ENCODE assay signal across 1 cellular context in the genomic region with DNA sequence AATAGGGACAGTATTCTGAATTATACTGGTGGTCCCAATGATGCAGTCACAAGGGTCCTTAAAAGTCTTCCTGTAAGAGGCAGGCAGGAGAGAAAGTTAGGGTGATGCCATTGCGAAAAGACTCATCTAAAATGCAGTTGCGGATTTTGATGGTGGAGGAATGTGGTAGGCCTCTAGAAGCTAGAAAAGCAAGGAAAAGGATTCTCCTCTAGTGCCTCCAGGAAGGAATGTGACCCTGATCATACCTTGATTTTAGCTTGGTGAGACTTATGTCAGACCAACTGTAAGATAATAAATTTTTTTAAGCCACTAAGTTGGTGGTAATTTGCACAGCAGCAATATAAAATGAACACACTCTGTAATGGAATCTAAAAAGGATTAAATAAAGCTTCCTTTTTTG.
TF ChIP-seq lines count a peak whose summit lies in the region.

No MANE protein-coding gene starts in this region.

TF ChIP-seq in H1, 55 proteins besides CTCF, POLR2A, EP300 and RAD21 (continued from another document):
- TF ChIP-seq MAFK (IDR thresholded peaks at IDR 0.05; ENCODE audit: low read depth, low read length) (no peak), GTF2F1 (IDR thresholded peaks at IDR 0.05; ENCODE audit: borderline replicate concordance, low read depth, low read length) (no peak), ZNF274 (IDR thresholded peaks at IDR 0.05; ENCODE audit: borderline replicate concordance, extremely low read depth, low read length) (no peak), RXRA (IDR thresholded peaks at IDR 0.05; ENCODE audit: insufficient read depth, low read depth, low read length) (no peak), SIN3A (conservative IDR thresholded peaks at IDR 0.05 in 1 of 2, IDR thresholded peaks at IDR 0.05 in 1 of 2; ENCODE audit: low read depth in 1 of 2, low read length in 2 of 2) (no peak), SUZ12 (IDR thresholded peaks at IDR 0.05; ENCODE audit: low read length) (no peak), TBP (IDR thresholded peaks at IDR 0.05; ENCODE audit: low read depth, low read length) (no peak), RNF2 (IDR thresholded peaks at IDR 0.05; ENCODE audit: borderline replicate concordance, low read depth, low read length, missing control alignments, poor library complexity, severe bottlenecking) (no peak), BCL11A (IDR thresholded peaks at IDR 0.05; ENCODE audit: low read depth in 2 of 2, low read length in 2 of 2) (no peak), TAF1 (IDR thresholded peaks at IDR 0.05; ENCODE audit: low read depth, low read length) (no peak), HDAC2 (IDR thresholded peaks at IDR 0.05; ENCODE audit: borderline replicate concordance in 1 of 2, low read depth in 2 of 2, low read length in 2 of 2) (no peak), KDM1A (IDR thresholded peaks at IDR 0.05; ENCODE audit: borderline replicate concordance, low read length) (no peak), SRF (IDR thresholded peaks at IDR 0.05; ENCODE audit: low read depth, low read length) (no peak)
- TF ChIP-seq, protein P1, sequence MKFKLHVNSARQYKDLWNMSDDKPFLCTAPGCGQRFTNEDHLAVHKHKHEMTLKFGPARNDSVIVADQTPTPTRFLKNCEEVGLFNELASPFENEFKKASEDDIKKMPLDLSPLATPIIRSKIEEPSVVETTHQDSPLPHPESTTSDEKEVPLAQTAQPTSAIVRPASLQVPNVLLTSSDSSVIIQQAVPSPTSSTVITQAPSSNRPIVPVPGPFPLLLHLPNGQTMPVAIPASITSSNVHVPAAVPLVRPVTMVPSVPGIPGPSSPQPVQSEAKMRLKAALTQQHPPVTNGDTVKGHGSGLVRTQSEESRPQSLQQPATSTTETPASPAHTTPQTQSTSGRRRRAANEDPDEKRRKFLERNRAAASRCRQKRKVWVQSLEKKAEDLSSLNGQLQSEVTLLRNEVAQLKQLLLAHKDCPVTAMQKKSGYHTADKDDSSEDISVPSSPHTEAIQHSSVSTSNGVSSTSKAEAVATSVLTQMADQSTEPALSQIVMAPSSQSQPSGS (IDR thresholded peaks at IDR 0.05; ENCODE audit: low read length), result no peak
- TF ChIP-seq, protein P2, sequence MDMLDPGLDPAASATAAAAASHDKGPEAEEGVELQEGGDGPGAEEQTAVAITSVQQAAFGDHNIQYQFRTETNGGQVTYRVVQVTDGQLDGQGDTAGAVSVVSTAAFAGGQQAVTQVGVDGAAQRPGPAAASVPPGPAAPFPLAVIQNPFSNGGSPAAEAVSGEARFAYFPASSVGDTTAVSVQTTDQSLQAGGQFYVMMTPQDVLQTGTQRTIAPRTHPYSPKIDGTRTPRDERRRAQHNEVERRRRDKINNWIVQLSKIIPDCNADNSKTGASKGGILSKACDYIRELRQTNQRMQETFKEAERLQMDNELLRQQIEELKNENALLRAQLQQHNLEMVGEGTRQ (IDR thresholded peaks at IDR 0.05; ENCODE audit: low read length), result no peak
- TF ChIP-seq, protein P3, sequence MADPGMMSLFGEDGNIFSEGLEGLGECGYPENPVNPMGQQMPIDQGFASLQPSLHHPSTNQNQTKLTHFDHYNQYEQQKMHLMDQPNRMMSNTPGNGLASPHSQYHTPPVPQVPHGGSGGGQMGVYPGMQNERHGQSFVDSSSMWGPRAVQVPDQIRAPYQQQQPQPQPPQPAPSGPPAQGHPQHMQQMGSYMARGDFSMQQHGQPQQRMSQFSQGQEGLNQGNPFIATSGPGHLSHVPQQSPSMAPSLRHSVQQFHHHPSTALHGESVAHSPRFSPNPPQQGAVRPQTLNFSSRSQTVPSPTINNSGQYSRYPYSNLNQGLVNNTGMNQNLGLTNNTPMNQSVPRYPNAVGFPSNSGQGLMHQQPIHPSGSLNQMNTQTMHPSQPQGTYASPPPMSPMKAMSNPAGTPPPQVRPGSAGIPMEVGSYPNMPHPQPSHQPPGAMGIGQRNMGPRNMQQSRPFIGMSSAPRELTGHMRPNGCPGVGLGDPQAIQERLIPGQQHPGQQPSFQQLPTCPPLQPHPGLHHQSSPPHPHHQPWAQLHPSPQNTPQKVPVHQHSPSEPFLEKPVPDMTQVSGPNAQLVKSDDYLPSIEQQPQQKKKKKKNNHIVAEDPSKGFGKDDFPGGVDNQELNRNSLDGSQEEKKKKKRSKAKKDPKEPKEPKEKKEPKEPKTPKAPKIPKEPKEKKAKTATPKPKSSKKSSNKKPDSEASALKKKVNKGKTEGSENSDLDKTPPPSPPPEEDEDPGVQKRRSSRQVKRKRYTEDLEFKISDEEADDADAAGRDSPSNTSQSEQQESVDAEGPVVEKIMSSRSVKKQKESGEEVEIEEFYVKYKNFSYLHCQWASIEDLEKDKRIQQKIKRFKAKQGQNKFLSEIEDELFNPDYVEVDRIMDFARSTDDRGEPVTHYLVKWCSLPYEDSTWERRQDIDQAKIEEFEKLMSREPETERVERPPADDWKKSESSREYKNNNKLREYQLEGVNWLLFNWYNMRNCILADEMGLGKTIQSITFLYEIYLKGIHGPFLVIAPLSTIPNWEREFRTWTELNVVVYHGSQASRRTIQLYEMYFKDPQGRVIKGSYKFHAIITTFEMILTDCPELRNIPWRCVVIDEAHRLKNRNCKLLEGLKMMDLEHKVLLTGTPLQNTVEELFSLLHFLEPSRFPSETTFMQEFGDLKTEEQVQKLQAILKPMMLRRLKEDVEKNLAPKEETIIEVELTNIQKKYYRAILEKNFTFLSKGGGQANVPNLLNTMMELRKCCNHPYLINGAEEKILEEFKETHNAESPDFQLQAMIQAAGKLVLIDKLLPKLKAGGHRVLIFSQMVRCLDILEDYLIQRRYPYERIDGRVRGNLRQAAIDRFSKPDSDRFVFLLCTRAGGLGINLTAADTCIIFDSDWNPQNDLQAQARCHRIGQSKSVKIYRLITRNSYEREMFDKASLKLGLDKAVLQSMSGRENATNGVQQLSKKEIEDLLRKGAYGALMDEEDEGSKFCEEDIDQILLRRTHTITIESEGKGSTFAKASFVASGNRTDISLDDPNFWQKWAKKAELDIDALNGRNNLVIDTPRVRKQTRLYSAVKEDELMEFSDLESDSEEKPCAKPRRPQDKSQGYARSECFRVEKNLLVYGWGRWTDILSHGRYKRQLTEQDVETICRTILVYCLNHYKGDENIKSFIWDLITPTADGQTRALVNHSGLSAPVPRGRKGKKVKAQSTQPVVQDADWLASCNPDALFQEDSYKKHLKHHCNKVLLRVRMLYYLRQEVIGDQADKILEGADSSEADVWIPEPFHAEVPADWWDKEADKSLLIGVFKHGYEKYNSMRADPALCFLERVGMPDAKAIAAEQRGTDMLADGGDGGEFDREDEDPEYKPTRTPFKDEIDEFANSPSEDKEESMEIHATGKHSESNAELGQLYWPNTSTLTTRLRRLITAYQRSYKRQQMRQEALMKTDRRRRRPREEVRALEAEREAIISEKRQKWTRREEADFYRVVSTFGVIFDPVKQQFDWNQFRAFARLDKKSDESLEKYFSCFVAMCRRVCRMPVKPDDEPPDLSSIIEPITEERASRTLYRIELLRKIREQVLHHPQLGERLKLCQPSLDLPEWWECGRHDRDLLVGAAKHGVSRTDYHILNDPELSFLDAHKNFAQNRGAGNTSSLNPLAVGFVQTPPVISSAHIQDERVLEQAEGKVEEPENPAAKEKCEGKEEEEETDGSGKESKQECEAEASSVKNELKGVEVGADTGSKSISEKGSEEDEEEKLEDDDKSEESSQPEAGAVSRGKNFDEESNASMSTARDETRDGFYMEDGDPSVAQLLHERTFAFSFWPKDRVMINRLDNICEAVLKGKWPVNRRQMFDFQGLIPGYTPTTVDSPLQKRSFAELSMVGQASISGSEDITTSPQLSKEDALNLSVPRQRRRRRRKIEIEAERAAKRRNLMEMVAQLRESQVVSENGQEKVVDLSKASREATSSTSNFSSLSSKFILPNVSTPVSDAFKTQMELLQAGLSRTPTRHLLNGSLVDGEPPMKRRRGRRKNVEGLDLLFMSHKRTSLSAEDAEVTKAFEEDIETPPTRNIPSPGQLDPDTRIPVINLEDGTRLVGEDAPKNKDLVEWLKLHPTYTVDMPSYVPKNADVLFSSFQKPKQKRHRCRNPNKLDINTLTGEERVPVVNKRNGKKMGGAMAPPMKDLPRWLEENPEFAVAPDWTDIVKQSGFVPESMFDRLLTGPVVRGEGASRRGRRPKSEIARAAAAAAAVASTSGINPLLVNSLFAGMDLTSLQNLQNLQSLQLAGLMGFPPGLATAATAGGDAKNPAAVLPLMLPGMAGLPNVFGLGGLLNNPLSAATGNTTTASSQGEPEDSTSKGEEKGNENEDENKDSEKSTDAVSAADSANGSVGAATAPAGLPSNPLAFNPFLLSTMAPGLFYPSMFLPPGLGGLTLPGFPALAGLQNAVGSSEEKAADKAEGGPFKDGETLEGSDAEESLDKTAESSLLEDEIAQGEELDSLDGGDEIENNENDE (IDR thresholded peaks at IDR 0.05; ENCODE audit: insufficient replicate concordance, low read length), result no peak
TF ChIP-seq in H1: peak in this region for 0.
